Comparison of ENCODE assay signal across 1 cellular context in the genomic region with DNA sequence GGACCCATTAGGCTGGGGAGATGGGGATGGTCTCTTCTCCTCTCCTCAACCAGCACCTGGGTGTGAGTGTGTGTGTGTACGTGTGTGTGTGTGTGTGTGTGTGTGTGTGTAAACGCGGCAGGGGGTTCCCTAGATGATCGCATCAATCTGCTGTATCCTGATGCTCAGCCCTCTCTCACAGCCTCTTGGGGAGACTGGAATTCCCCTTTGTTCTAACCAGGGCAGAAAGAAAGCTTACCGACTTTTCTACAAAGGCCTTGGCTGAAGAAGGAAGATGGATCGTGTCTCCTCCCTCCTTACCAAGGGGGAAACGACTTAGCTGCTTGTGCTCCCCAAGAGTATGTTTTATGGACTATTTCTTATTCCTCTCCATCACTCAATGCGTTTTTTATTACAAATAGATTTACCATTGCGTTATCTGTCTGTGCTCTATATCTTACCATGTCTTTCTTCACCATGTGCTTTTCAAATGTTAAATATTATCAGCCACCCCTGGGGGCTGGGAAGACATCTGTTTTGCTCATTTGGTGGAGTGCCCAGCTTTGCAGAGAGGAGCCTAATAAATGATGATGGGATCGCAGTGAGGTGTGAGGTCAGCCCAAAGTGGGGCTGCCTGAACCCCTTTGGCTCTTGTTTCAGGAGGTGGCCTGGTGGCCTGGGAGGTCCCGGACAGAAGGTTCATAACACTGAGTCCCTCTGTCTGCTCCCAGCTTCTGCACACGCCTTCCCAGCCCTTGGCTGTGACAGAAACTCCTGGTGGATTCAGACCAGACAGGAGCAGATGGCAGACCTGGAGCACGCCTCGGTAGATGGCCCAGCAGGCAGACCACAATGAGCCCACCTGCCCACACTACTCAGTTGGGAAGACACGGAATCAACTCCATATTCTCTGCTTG.
TF ChIP-seq lines count a peak whose summit lies in the region.

No MANE protein-coding gene starts in this region.

TF ChIP-seq in GM23338, 12 proteins besides CTCF, POLR2A, EP300 and RAD21 (continued from another document):
- TF ChIP-seq REST (IDR thresholded peaks at IDR 0.05; ENCODE audit: unreplicated experiment) (no peak), ZNF462 (CRISPR knock-in tag; IDR thresholded peaks at IDR 0.05) (no peak), ZNF114 (CRISPR knock-in tag; IDR thresholded peaks at IDR 0.05) (no peak), NANOG (IDR thresholded peaks at IDR 0.05; ENCODE audit: borderline replicate concordance) (no peak), JUNB (IDR thresholded peaks at IDR 0.05; ENCODE audit: unreplicated experiment) (no peak)
